17 cellular contexts compared by ENCODE assay signal in the genomic region with DNA sequence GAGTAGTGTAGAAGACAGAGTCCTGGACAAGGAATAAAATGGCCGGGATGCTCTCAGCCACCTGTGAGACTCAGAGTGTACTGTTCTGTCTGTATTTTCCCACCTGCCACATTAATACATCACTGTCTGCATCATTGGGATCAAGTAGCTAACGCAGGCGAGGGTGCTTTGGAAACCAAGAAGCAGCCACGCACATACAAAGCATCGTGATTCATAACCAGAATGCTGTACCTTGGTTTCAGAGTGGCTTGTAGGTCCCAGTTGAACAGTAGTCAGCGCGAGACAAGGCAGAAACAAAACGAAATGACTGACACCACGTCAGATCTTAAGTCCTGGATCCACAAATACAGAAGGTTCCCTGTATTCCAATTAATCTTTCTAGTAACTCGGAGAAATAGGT.
A peak's percentile ranks its signal among the peaks of the same experiment; 100 is the strongest.
DNase-seq lines count a peak whose midpoint lies in the region; ATAC-seq, FAIRE-seq and TF ChIP-seq lines count a peak whose summit lies in the region.
"Had no signal": no experiment of that assay in that cellular context is flagged by ENCODE, and none has a peak within 500 bp of the region (broad histone marks: within the 10 kb centered on the region; RNA-seq: fewer than 3 reads in every experiment).

No MANE protein-coding gene starts in this region.

- ATAC-seq in right cardiac atrium, result no peak
- peak; percentile 89 for ATAC-seq in HG02798 (IDR thresholded peaks at IDR 0.05; ENCODE audit: poor library complexity, unreplicated experiment)
- no peak for ATAC-seq in stimulated activated effector memory CD8-positive, alpha-beta T cell treated with anti-CD3 and anti-CD28 coated beads, Interleukin-12 subunit alpha, Interleukin-12 subunit beta, amount 100 ng/mL, for 72 hours
- no peak for ATAC-seq in pancreas
- ATAC-seq: activated naive CD8-positive, alpha-beta T cell treated with anti-CD3 and anti-CD28 coated beads, Interleukin-2, amount 50 U/mL, for 24 hours had no signal

- H3K9me3 Mint-ChIP-seq in IgD-negative memory B cell, result peaks cover 4 to 7% (median 4%) of the 10 kb centered on the region in 3 donors
- H3K9me3 Mint-ChIP-seq in stimulated activated effector memory CD8-positive, alpha-beta T cell treated with anti-CD3 and anti-CD28 coated beads, Interleukin-12 subunit alpha, Interleukin-12 subunit beta, amount 100 ng/mL, for 72 hours, result no peaks in the 10 kb centered on the region
- H3K9me3 Mint-ChIP-seq: activated CD4-positive, alpha-beta T cell treated with anti-CD3 and anti-CD28 coated beads, Interleukin-2, amount 10 ng/mL, durations not matched to agents 24 days and 14 days had no signal

- peaks cover 2% of the 10 kb centered on the region for H3K27me3 Mint-ChIP-seq in IgD-negative memory B cell

- no peak for TF ChIP-seq POLR2A in vagina (IDR thresholded peaks at IDR 0.05)

- H3K36me3 Mint-ChIP-seq in IgD-negative memory B cell, result no peaks in the 10 kb centered on the region
- H3K36me3 Mint-ChIP-seq in stimulated activated effector memory CD8-positive, alpha-beta T cell treated with anti-CD3 and anti-CD28 coated beads, Interleukin-12 subunit alpha, Interleukin-12 subunit beta, amount 100 ng/mL, for 72 hours, result no peaks in the 10 kb centered on the region

- intact Hi-C loops in right cardiac atrium (cut with DNase I) (no loop called here), vagina (cut with DNase I) (no loop called here), pancreas (cut with DNase I) (no loop called here)

- H3K27ac ChIP-seq in right atrium auricular region (no peak overlapping the region), right cardiac atrium (ENCODE audit: low read length) (no peak overlapping the region), vagina (peak overlapping the region; percentile 63), pancreas (no peak overlapping the region)
- H3K27ac ChIP-seq: epithelial cell of prostate, HL-60 had no signal

- H3K9me3 ChIP-seq in right atrium auricular region (peaks cover 0 to 26% of the 10 kb centered on the region in 2 donors), right cardiac atrium (ENCODE audit: control insufficient read depth, low read length) (no peaks in the 10 kb centered on the region), vagina (no peaks in the 10 kb centered on the region), pancreas (no peaks in the 10 kb centered on the region)
- H3K9me3 ChIP-seq: transverse colon had no signal

- H3K4me3 Mint-ChIP-seq in IgD-negative memory B cell, result no peak overlapping the region
- H3K4me3 Mint-ChIP-seq in stimulated activated effector memory CD8-positive, alpha-beta T cell treated with anti-CD3 and anti-CD28 coated beads, Interleukin-12 subunit alpha, Interleukin-12 subunit beta, amount 100 ng/mL, for 72 hours, result no peak overlapping the region
- H3K4me3 Mint-ChIP-seq: activated CD4-positive, alpha-beta T cell treated with anti-CD3 and anti-CD28 coated beads, Interleukin-2, amount 10 ng/mL, durations not matched to agents 24 days and 14 days; activated naive CD8-positive, alpha-beta T cell treated with anti-CD3 and anti-CD28 coated beads, Interleukin-2, amount 50 U/mL, for 24 hours; nephron progenitor cell had no signal

- FAIRE-seq in pancreas (lab: Jason Lieb, UNC), result no peak
- FAIRE-seq: A204.1 had no signal

- H3K4me1 Mint-ChIP-seq in IgD-negative memory B cell, result peaks cover 0 to 9% (median 0%) of the 10 kb centered on the region in 3 donors
- no peaks in the 10 kb centered on the region for H3K4me1 Mint-ChIP-seq in stimulated activated effector memory CD8-positive, alpha-beta T cell treated with anti-CD3 and anti-CD28 coated beads, Interleukin-12 subunit alpha, Interleukin-12 subunit beta, amount 100 ng/mL, for 72 hours
- H3K4me1 Mint-ChIP-seq: activated CD4-positive, alpha-beta T cell treated with anti-CD3 and anti-CD28 coated beads, Interleukin-2, amount 10 ng/mL, durations not matched to agents 24 days and 14 days; activated naive CD8-positive, alpha-beta T cell treated with anti-CD3 and anti-CD28 coated beads, Interleukin-2, amount 50 U/mL, for 24 hours had no signal

- no peaks in the 10 kb centered on the region for H3K27me3 ChIP-seq in right atrium auricular region
- H3K27me3 ChIP-seq in right cardiac atrium (ENCODE audit: control insufficient read depth, insufficient read depth), result no peaks in the 10 kb centered on the region
- H3K27me3 ChIP-seq in vagina, result no peaks in the 10 kb centered on the region
- no peaks in the 10 kb centered on the region for H3K27me3 ChIP-seq in pancreas
- H3K27me3 ChIP-seq: transverse colon had no signal

- peak overlapping the region in 2 of 3 donors; percentile 67 to 76 for H3K27ac Mint-ChIP-seq in IgD-negative memory B cell
- H3K27ac Mint-ChIP-seq in stimulated activated effector memory CD8-positive, alpha-beta T cell treated with anti-CD3 and anti-CD28 coated beads, Interleukin-12 subunit alpha, Interleukin-12 subunit beta, amount 100 ng/mL, for 72 hours, result no peak overlapping the region
- H3K27ac Mint-ChIP-seq: activated CD4-positive, alpha-beta T cell treated with anti-CD3 and anti-CD28 coated beads, Interleukin-2, amount 10 ng/mL, durations not matched to agents 24 days and 14 days; activated naive CD8-positive, alpha-beta T cell treated with anti-CD3 and anti-CD28 coated beads, Interleukin-2, amount 50 U/mL, for 24 hours had no signal

- no peak for TF ChIP-seq CTCF in right atrium auricular region (IDR thresholded peaks at IDR 0.05)
- TF ChIP-seq CTCF in vagina (IDR thresholded peaks at IDR 0.05), result no peak
- no peak for TF ChIP-seq CTCF in pancreas (IDR thresholded peaks at IDR 0.05)

- H3K4me3 ChIP-seq in right atrium auricular region, result no peak overlapping the region
- H3K4me3 ChIP-seq in right cardiac atrium (ENCODE audit: low read length), result no peak overlapping the region
- H3K4me3 ChIP-seq in vagina, result no peak overlapping the region
- H3K4me3 ChIP-seq in pancreas, result no peak overlapping the region
- H3K4me3 ChIP-seq: transverse colon had no signal

- 88% methylated on average over 10 of the region's 10 CpGs for WGBS in right cardiac atrium
- WGBS in pancreas, 2 donors, result 64 to 80% methylated on average over 10 of the region's 10 CpGs

- H3K36me3 ChIP-seq in right atrium auricular region, result no peaks in the 10 kb centered on the region
- no peaks in the 10 kb centered on the region for H3K36me3 ChIP-seq in vagina
- no peaks in the 10 kb centered on the region for H3K36me3 ChIP-seq in pancreas
- H3K36me3 ChIP-seq: transverse colon had no signal

- peaks cover 0 to 5% of the 10 kb centered on the region in 2 donors for H3K4me1 ChIP-seq in right atrium auricular region
- H3K4me1 ChIP-seq in right cardiac atrium (ENCODE audit: control insufficient read depth, insufficient read depth, low read length), result no peaks in the 10 kb centered on the region
- H3K4me1 ChIP-seq in vagina, result peaks cover 37% of the 10 kb centered on the region
- H3K4me1 ChIP-seq in pancreas, result no peaks in the 10 kb centered on the region

- DNase-seq in right atrium auricular region (ENCODE audit: low spot score) (peak; percentile 23), right cardiac atrium (no peak), vagina (ENCODE audit: extremely low spot score in 2 of 2) (peak in 1 of 2 donors; percentile 56), pancreas (no peak), amygdala (lab: John Stamatoyannopoulos, UW) (no peak)
- DNase-seq in stimulated activated effector memory CD8-positive, alpha-beta T cell treated with anti-CD3 and anti-CD28 coated beads, Interleukin-12 subunit alpha, Interleukin-12 subunit beta, amount 100 ng/mL, for 72 hours (ENCODE audit: low spot score in 2 of 2), result no peak
- DNase-seq: activated CD4-positive, alpha-beta T cell treated with anti-CD3 and anti-CD28 coated beads, Interleukin-2, amount 10 ng/mL, durations not matched to agents 24 days and 14 days; activated naive CD8-positive, alpha-beta T cell treated with anti-CD3 and anti-CD28 coated beads, Interleukin-2, amount 50 U/mL, for 24 hours; GDM1; stimulated activated CD4-positive, alpha-beta T cell treated with anti-CD3 and anti-CD28 coated beads, Interleukin-4, amount 100 ng/mL, for 1 hour had no signal
